25 cellular contexts compared by ENCODE assay signal in genomic region chr11:15695096-15695721, GRCh38.
DNase-seq lines count a peak whose midpoint lies in the region; ATAC-seq and TF ChIP-seq lines count a peak whose summit lies in the region.
"Had no signal": no experiment of that assay in that cellular context is flagged by ENCODE, and none has a peak within 500 bp of the region (broad histone marks: within the 10 kb centered on the region; RNA-seq: fewer than 3 reads in every experiment).

No MANE protein-coding gene starts in this region.

- DNase-seq in NCI-H2107 treated with DMSO at 0.1 percent for 48 hours (lab: John Stamatoyannopoulos, UW; ENCODE audit: unreplicated experiment): peak; percentile 12
- DNase-seq in NCI-H2107 (lab: John Stamatoyannopoulos, UW): no peak
- DNase-seq in LNCaP clone FGC (ENCODE audit: low read depth): peak; percentile 89
- peak; percentile 85 for DNase-seq in NCI-H2227 treated with DMSO at 0.1 percent for 48 hours (lab: John Stamatoyannopoulos, UW)
- DNase-seq in prostate gland (ENCODE audit: low spot score): no peak
- DNase-seq: activated CD8-positive, alpha-beta T cell treated with anti-CD3 and anti-CD28 coated beads, Interleukin-2, amount 10 ng/mL, durations not matched to agents 7 days and 5 days; activated gamma-delta T cell; caudate nucleus; CD8-positive, alpha-beta T cell; DND-41; NCI-H1048; NCI-H226; nephron progenitor cell; pancreas; Right ventricle myocardium superior; spleen; transverse colon had no signal

- TF ChIP-seq EP300 in neural cell (conservative IDR thresholded peaks at IDR 0.05; ENCODE audit: poor library complexity, severe bottlenecking): peak; percentile 87

- no peak overlapping the region for H3K9ac ChIP-seq in neural cell (ENCODE audit: low read length)

- no peak overlapping the region for H3K4me3 Mint-ChIP-seq in activated T-helper 17 cell treated with anti-CD3 and anti-CD28 coated beads, Interleukin-2, amount 50 U/mL, for 72 hours
- H3K4me3 Mint-ChIP-seq: activated CD8-positive, alpha-beta T cell treated with anti-CD3 and anti-CD28 coated beads, Interleukin-2, amount 10 ng/mL, durations not matched to agents 7 days and 5 days; CD8-positive, alpha-beta T cell; dendritic cell treated with granulocyte-macrophage colony-stimulating factor and Interleukin-4, amounts not matched to agents 40 ng/mL and 50 ng/mL, for 4 days; nephron progenitor cell had no signal

- H3K9me3 ChIP-seq in neural cell (ENCODE audit: low read length): no peaks in the 10 kb centered on the region
- no peaks in the 10 kb centered on the region for H3K9me3 ChIP-seq in prostate gland
- H3K9me3 ChIP-seq: A549, pancreas, right atrium auricular region, transverse colon had no signal

- 52% methylated on average over 3 of the region's 3 CpGs for WGBS in prostate gland

- H3K4me2 ChIP-seq in neural cell (ENCODE audit: low read length): no peak overlapping the region
- H3K4me2 ChIP-seq: A549 had no signal

- H3K4me3 ChIP-seq in LNCaP clone FGC (ENCODE audit: low read depth, low read length) (no peak overlapping the region), neural cell (ENCODE audit: low read length) (no peak overlapping the region), prostate gland (no peak overlapping the region)
- H3K4me3 ChIP-seq: A549, pancreas, right atrium auricular region, spleen, transverse colon had no signal

- H3K79me2 ChIP-seq in neural cell (replicated peaks; ENCODE audit: insufficient read depth, low read length): no peaks in the 10 kb centered on the region

- no peaks in the 10 kb centered on the region for H3K9me3 Mint-ChIP-seq in activated T-helper 17 cell treated with anti-CD3 and anti-CD28 coated beads, Interleukin-2, amount 50 U/mL, for 72 hours
- H3K9me3 Mint-ChIP-seq: CD8-positive, alpha-beta T cell had no signal

- H3K27me3 ChIP-seq in neural cell (ENCODE audit: insufficient read depth, low read depth, low read length) (no peaks in the 10 kb centered on the region), prostate gland (replicated peaks; ENCODE audit: insufficient read depth) (no peaks in the 10 kb centered on the region)
- H3K27me3 ChIP-seq: pancreas, right atrium auricular region, spleen, transverse colon had no signal

- H3K36me3 ChIP-seq in neural cell (ENCODE audit: insufficient read depth, low read length): no peaks in the 10 kb centered on the region
- no peaks in the 10 kb centered on the region for H3K36me3 ChIP-seq in prostate gland
- H3K36me3 ChIP-seq: pancreas, right atrium auricular region, spleen, transverse colon had no signal

- H3K27me3 Mint-ChIP-seq in activated T-helper 17 cell treated with anti-CD3 and anti-CD28 coated beads, Interleukin-2, amount 50 U/mL, for 72 hours: peaks cover 3% of the 10 kb centered on the region

- H3K4me1 ChIP-seq in prostate gland (replicated peaks): no peaks in the 10 kb centered on the region
- H3K4me1 ChIP-seq: A549, right atrium auricular region, spleen, transverse colon had no signal

- no peak overlapping the region for H2AFZ ChIP-seq in neural cell (ENCODE audit: low read depth, low read length)

- H3K9me2 ChIP-seq in neural cell (ENCODE audit: insufficient read depth, low read length): no peaks in the 10 kb centered on the region

- H3K4me1 Mint-ChIP-seq in activated T-helper 17 cell treated with anti-CD3 and anti-CD28 coated beads, Interleukin-2, amount 50 U/mL, for 72 hours: no peaks in the 10 kb centered on the region

- H3K27ac ChIP-seq in neural cell (ENCODE audit: low read length): no peak overlapping the region
- no peak overlapping the region for H3K27ac ChIP-seq in prostate gland
- H3K27ac ChIP-seq: A549, HL-60, pancreas, right atrium auricular region, spleen, transverse colon had no signal

- no peak overlapping the region for H3K27ac Mint-ChIP-seq in activated T-helper 17 cell treated with anti-CD3 and anti-CD28 coated beads, Interleukin-2, amount 50 U/mL, for 72 hours
- H3K27ac Mint-ChIP-seq: activated CD8-positive, alpha-beta T cell treated with anti-CD3 and anti-CD28 coated beads, Interleukin-2, amount 10 ng/mL, durations not matched to agents 7 days and 5 days; CD8-positive, alpha-beta T cell; dendritic cell treated with granulocyte-macrophage colony-stimulating factor and Interleukin-4, amounts not matched to agents 40 ng/mL and 50 ng/mL, for 4 days; nephron progenitor cell had no signal

- TF ChIP-seq CTCF in LNCaP clone FGC (IDR thresholded peaks at IDR 0.05; ENCODE audit: control insufficient read depth, extremely low read depth, insufficient read depth): no peak
- no peak for TF ChIP-seq CTCF in neural cell (IDR thresholded peaks at IDR 0.05; ENCODE audit: poor library complexity, severe bottlenecking)
- TF ChIP-seq CTCF in prostate gland (IDR thresholded peaks at IDR 0.05): no peak

- TF ChIP-seq POLR2A in prostate gland (IDR thresholded peaks at IDR 0.05): no peak

- no peaks in the 10 kb centered on the region for H4K20me1 ChIP-seq in neural cell (ENCODE audit: insufficient read depth)

- H3K36me3 Mint-ChIP-seq in activated T-helper 17 cell treated with anti-CD3 and anti-CD28 coated beads, Interleukin-2, amount 50 U/mL, for 72 hours (ENCODE audit: low read depth): no peaks in the 10 kb centered on the region
- H3K36me3 Mint-ChIP-seq: CD8-positive, alpha-beta T cell had no signal

- no peak for ATAC-seq in HG02642 (IDR thresholded peaks at IDR 0.05; ENCODE audit: poor library complexity, unreplicated experiment)
- ATAC-seq in activated T-helper 17 cell treated with anti-CD3 and anti-CD28 coated beads, Interleukin-2, amount 50 U/mL, for 72 hours (replicated peaks): no peak
- ATAC-seq: A549; activated CD8-positive, alpha-beta T cell treated with anti-CD3 and anti-CD28 coated beads, Interleukin-2, amount 10 ng/mL, durations not matched to agents 7 days and 5 days; CD8-positive, alpha-beta T cell; HepG2; pancreas had no signal

- TF ChIP-seq RAD21 in neural cell (conservative IDR thresholded peaks at IDR 0.05): no peak

- intact Hi-C loops in prostate gland (cut with DNase I): no loop called here

- H3F3A ChIP-seq in neural cell (ENCODE audit: insufficient read depth, low read length, poor library complexity, severe bottlenecking): no peaks in the 10 kb centered on the region

TF ChIP-seq in neural cell, 6 proteins besides CTCF, POLR2A, EP300 and RAD21:
- TF ChIP-seq POLR2AphosphoS5 (IDR thresholded peaks at IDR 0.05) (peak; percentile 83), TAF1 (IDR thresholded peaks at IDR 0.05; ENCODE audit: low read depth) (no peak), EZH2 (IDR thresholded peaks at IDR 0.05; ENCODE audit: borderline replicate concordance, insufficient read depth, low read length, poor library complexity, severe bottlenecking) (no peak)

Comparison
In these comparisons a context has a peak if more than half of its experiments do, and no peak if none do; other contexts are left out.
1. DNase-seq: peak in NCI-H2107 treated with DMSO at 0.1 percent for 48 hours (single experiment), LNCaP clone FGC (single experiment) and NCI-H2227 treated with DMSO at 0.1 percent for 48 hours (single experiment); none in NCI-H2107 (single experiment) and prostate gland (single experiment).